ENCODE assay signal across 8 cellular contexts in the genomic region with DNA sequence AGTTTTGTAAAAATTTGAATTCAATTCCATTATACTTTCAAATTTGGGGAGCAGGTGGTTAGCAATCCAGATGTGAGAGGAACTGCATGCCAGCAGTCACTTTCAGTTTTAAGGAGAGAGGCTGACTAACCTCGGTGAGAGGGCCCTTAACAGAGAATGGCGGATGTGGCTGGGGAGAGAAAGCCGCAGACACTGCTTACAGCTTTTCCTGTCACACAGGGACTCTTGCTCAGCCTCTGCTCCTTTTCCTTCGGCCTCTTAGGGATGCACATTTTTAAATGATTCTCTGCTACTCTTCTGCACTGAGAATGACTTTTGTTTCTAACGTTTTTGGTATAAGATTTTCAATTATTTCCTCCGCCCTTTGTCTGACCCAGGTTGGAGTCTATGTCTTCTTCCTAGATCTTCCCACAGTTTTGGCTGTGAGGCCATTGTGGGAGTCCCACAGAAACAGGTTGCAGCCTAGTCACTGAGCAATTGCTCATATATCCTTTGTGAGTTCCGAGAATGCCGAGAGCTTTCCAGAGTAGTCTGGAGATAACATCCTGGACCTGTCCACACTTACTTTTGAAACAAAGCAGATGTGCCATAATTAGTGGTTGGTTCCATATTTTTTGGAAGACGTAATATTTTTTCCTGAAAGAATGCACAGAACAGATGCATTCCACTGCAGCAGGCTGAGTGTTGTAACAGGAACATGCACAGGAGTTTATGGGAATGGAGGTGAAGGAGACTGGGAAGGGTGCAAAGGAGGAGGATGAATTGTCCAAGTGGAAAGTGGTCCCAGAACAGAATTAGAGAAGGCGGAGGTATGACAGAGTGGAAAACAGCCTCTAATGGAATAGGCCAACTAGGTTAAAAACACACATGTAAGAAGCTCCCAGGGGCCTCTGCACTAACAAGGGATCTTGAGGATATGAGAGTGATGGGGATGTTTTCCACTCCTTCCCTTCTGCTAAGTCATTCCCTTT.
A peak's percentile ranks its signal among the peaks of the same experiment; 100 is the strongest.
DNase-seq lines count a peak whose midpoint lies in the region; ATAC-seq and TF ChIP-seq lines count a peak whose summit lies in the region.

No MANE protein-coding gene starts in this region.

- no peak for TF ChIP-seq CTCF in coronary artery (IDR thresholded peaks at IDR 0.05)

- peak; percentile 95 for ATAC-seq in HG03135 (IDR thresholded peaks at IDR 0.05; ENCODE audit: unreplicated experiment)

- peak overlapping the region; percentile 35 for H3K4me3 ChIP-seq in coronary artery

- DNase-seq in activated gamma-delta T cell treated with Interleukin-2 at 50 U/mL for 16 hours (peak; percentile 71), activated gamma-delta T cell (lab: John Stamatoyannopoulos, UW) (no peak), coronary artery (ENCODE audit: low spot score) (no peak), NCI-H526 (lab: John Stamatoyannopoulos, UW) (no peak), AG08396 (ENCODE audit: low spot score) (no peak)
- DNase-seq in activated CD4-positive, CD25-positive, alpha-beta regulatory T cell treated with anti-CD3 and anti-CD28 coated beads, Interleukin-2, amount 50 U/mL, for 72 hours, result peak; percentile 44
- DNase-seq in stimulated activated CD4-positive, alpha-beta T cell treated with anti-CD3 and anti-CD28 coated beads, Interleukin-12 subunit alpha, Interleukin-12 subunit beta, amount 100 ng/mL, for 4 hours, result peak; percentile 50

- peak overlapping the region; percentile 58 to 76 for H3K27ac ChIP-seq in coronary artery

Comparison
In these comparisons a context has a peak if more than half of its experiments do, and no peak if none do; other contexts are left out.
1. DNase-seq: peak in activated gamma-delta T cell treated with Interleukin-2 at 50 U/mL for 16 hours (single experiment), activated CD4-positive, CD25-positive, alpha-beta regulatory T cell treated with anti-CD3 and anti-CD28 coated beads, Interleukin-2, amount 50 U/mL, for 72 hours (single experiment) and stimulated activated CD4-positive, alpha-beta T cell treated with anti-CD3 and anti-CD28 coated beads, Interleukin-12 subunit alpha, Interleukin-12 subunit beta, amount 100 ng/mL, for 4 hours (single experiment); none in activated gamma-delta T cell (single experiment), coronary artery (single experiment), NCI-H526 (0 of 2) and AG08396 (single experiment).